ENCODE assay signal across 17 cellular contexts in genomic region chr22:30607939-30608338, GRCh38. TPM values are rescaled to one million over a fixed set of nuclear protein-coding genes. Genes with fewer than 3 reads are reported as not detected.
A peak's percentile ranks its signal among the peaks of the same experiment; 100 is the strongest.
DNase-seq lines count a peak whose midpoint lies in the region; ATAC-seq, FAIRE-seq and TF ChIP-seq lines count a peak whose summit lies in the region.
"Had no signal": no experiment of that assay in that cellular context is flagged by ENCODE, and none has a peak within 500 bp of the region (broad histone marks: within the 10 kb centered on the region; RNA-seq: fewer than 3 reads in every experiment).

No MANE protein-coding gene starts in this region.

- H3K4me3 ChIP-seq in H1 (ENCODE audit: extremely low read depth in 1 of 4, insufficient read depth in 2 of 4, low read depth in 3 of 4, low read length in 4 of 4) (peak overlapping the region in 3 of 4 experiments; percentile 8 to 73 (median 48); a peak in 5 of 8 replicates), neuron (ENCODE audit: low read length) (peak overlapping the region; percentile 68), BE2C (ENCODE audit: low read depth, low read length) (no peak overlapping the region)

- no peaks in the 10 kb centered on the region for H3K36me3 Mint-ChIP-seq in natural killer cell
- no peaks in the 10 kb centered on the region for H3K36me3 Mint-ChIP-seq in natural killer cell treated with Interleukin-12 subunit alpha and Interleukin-12 subunit beta and Interleukin-15 and Interleukin-18, amount 100 ng/mL, for 72 hours
- H3K36me3 Mint-ChIP-seq: naive B cell had no signal

- no peak for TF ChIP-seq EP300 in H1 (IDR thresholded peaks at IDR 0.05; ENCODE audit: borderline replicate concordance in 1 of 2, low read depth in 2 of 2, low read length in 2 of 2)

- H3K36me3 ChIP-seq in H1 (ENCODE audit: control insufficient read depth in 2 of 4, insufficient read depth in 4 of 4, low read length in 3 of 4), result peaks cover 8 to 26% (median 18%) of the 10 kb centered on the region in 4 experiments; a peak in 7 of 8 replicates
- peaks cover 20% of the 10 kb centered on the region for H3K36me3 ChIP-seq in neuron (ENCODE audit: insufficient read depth, low read length)
- no peaks in the 10 kb centered on the region for H3K36me3 ChIP-seq in BE2C

- no peak for ATAC-seq in natural killer cell
- no peak for ATAC-seq in natural killer cell treated with Interleukin-12 subunit alpha and Interleukin-12 subunit beta and Interleukin-15 and Interleukin-18, amount 100 ng/mL, for 72 hours

- intact Hi-C loops in natural killer cell (cut with micrococcal nuclease), result no loop called here

- H4K8ac ChIP-seq in H1 (ENCODE audit: extremely low read depth, insufficient read depth, low read length), result no peak overlapping the region

- H2BK120ac ChIP-seq in H1 (replicated peaks; ENCODE audit: low read depth, low read length), result peak overlapping the region; percentile 19

- peak overlapping the region; percentile 22 for H4K91ac ChIP-seq in H1 (replicated peaks; ENCODE audit: insufficient read length, low read length)

- H3K56ac ChIP-seq in H1 (replicated peaks; ENCODE audit: insufficient read length, low read depth, low read length), result no peak overlapping the region

- H4K20me1 ChIP-seq in H1 (replicated peaks in 1 of 2; ENCODE audit: control insufficient read depth in 1 of 2, insufficient read depth in 2 of 2, low read length in 2 of 2), result no peaks in the 10 kb centered on the region

- POLR2A ChIA-PET in H1 (lab: Charles Lee; ENCODE audit: partially characterized antibody), result interaction anchor here (0.9 to 3.5 kb wide), 9 partner anchors 10 to 184 kb away, joined by 3 to 16 read pairs (median 4); partner anchors contain the start of genes PES1 and SLC35E4

- H3K23me2 ChIP-seq in H1 (ENCODE audit: low read depth, low read length), result peaks cover 9% of the 10 kb centered on the region; the same call in 1 of the 2 replicates

- no peaks in the 10 kb centered on the region for H3K9me3 ChIP-seq in H1 (ENCODE audit: insufficient read depth in 2 of 2, low read depth in 1 of 2, low read length in 1 of 2)
- H3K9me3 ChIP-seq in neuron (ENCODE audit: low read length), result no peaks in the 10 kb centered on the region
- no peaks in the 10 kb centered on the region for H3K9me3 ChIP-seq in BE2C

- peaks cover 13 to 27% of the 10 kb centered on the region in 2 donors for H3K4me1 Mint-ChIP-seq in natural killer cell
- peaks cover 29 to 33% of the 10 kb centered on the region in 2 donors for H3K4me1 Mint-ChIP-seq in natural killer cell treated with Interleukin-12 subunit alpha and Interleukin-12 subunit beta and Interleukin-15 and Interleukin-18, amount 100 ng/mL, for 72 hours (ENCODE audit: low read depth in 2 of 2)

- H3K4me2 ChIP-seq in H1 (ENCODE audit: insufficient read depth in 1 of 2, low read depth in 2 of 2, low read length in 2 of 2), result peak overlapping the region; percentile 95 to 96

- peak overlapping the region; percentile 24; the same call in 1 of the 2 replicates for H3K27ac ChIP-seq in H1 (ENCODE audit: low read depth, low read length)

- TF ChIP-seq CTCF in natural killer cell (IDR thresholded peaks at IDR 0.05), result no peak
- TF ChIP-seq CTCF in H1 (IDR thresholded peaks at IDR 0.05; ENCODE audit: control extremely low read depth in 1 of 3, insufficient read depth in 1 of 3, low read depth in 1 of 3, low read length in 3 of 3), result no peak
- no peak for TF ChIP-seq CTCF in BE2C (IDR thresholded peaks at IDR 0.05; ENCODE audit: low read depth, low read length)

- TF ChIP-seq RAD21 in H1 (IDR thresholded peaks at IDR 0.05 in 1 of 2, conservative IDR thresholded peaks at IDR 0.05 in 1 of 2; ENCODE audit: low read depth in 2 of 2, low read length in 2 of 2), result no peak

- peak overlapping the region; percentile 8 for H3K4ac ChIP-seq in H1 (replicated peaks; ENCODE audit: insufficient read length, low read depth, low read length)

- no peak overlapping the region for H3K27ac Mint-ChIP-seq in natural killer cell
- H3K27ac Mint-ChIP-seq in natural killer cell treated with Interleukin-12 subunit alpha and Interleukin-12 subunit beta and Interleukin-15 and Interleukin-18, amount 100 ng/mL, for 72 hours, result no peak overlapping the region

- H2BK20ac ChIP-seq in H1 (ENCODE audit: low read length), result no peak overlapping the region

- CTCF ChIA-PET in H1 (lab: Charles Lee; ENCODE audit: partially characterized antibody), result interaction anchor here (0.5 to 7.0 kb wide), 14 partner anchors 10 to 274 kb away, joined by 3 to 52 read pairs (median 3); partner anchors contain the start of genes PES1 and SLC35E4

- H4K5ac ChIP-seq in H1 (ENCODE audit: insufficient read length, low read depth, low read length), result no peak overlapping the region

- H3K4me3 Mint-ChIP-seq in natural killer cell, result peak overlapping the region; percentile 17
- H3K4me3 Mint-ChIP-seq in natural killer cell treated with Interleukin-12 subunit alpha and Interleukin-12 subunit beta and Interleukin-15 and Interleukin-18, amount 100 ng/mL, for 72 hours, result no peak overlapping the region

- H3K27me3 Mint-ChIP-seq in natural killer cell (ENCODE audit: low read depth in 2 of 2), result peaks cover 0 to 7% of the 10 kb centered on the region in 2 donors
- peaks cover 0 to 10% of the 10 kb centered on the region in 2 donors for H3K27me3 Mint-ChIP-seq in natural killer cell treated with Interleukin-12 subunit alpha and Interleukin-12 subunit beta and Interleukin-15 and Interleukin-18, amount 100 ng/mL, for 72 hours

- 93% methylated on average over 7 of the region's 7 CpGs; no CpG with 5 or more reads in 1 of the 2 experiments for WGBS in H1 (ENCODE audit: extremely low coverage in 1 of 2, insufficient coverage in 1 of 2, insufficient read length in 1 of 2, insufficient replicate concordance in 2 of 2, low coverage in 1 of 2, low lambda C conversion rate in 2 of 2, missing lambda C conversion rate in 1 of 2), 2 experiments

- peak overlapping the region; percentile 89 for H3K18ac ChIP-seq in H1 (ENCODE audit: extremely low read depth, low read length)

- peaks cover 0 to 15% of the 10 kb centered on the region in 2 experiments; a peak in 2 of 4 replicates for H3K79me2 ChIP-seq in H1 (ENCODE audit: control insufficient read depth in 1 of 2, insufficient read depth in 2 of 2, low read length in 2 of 2)

- no peak for TF ChIP-seq POLR2A in H1 (IDR thresholded peaks at IDR 0.05; ENCODE audit: control extremely low read depth in 1 of 2, low read depth in 2 of 2, low read length in 2 of 2)

- no peak for FAIRE-seq in H1 (lab: Jason Lieb, UNC)
- FAIRE-seq: G401.6, HTR-8/SVneo had no signal

- H3K9ac ChIP-seq in H1 (replicated peaks in 1 of 4; ENCODE audit: extremely low read depth in 1 of 4, low read depth in 3 of 4, low read length in 3 of 4), result peak overlapping the region in 1 of 4 experiments; percentile 57; a peak in 1 of 7 replicates

- peak overlapping the region; percentile 97; the same call in 1 of the 2 replicates for H2BK5ac ChIP-seq in H1 (ENCODE audit: low read depth, low read length)

- H3K4me1 ChIP-seq in H1 (replicated peaks in 1 of 4; ENCODE audit: control insufficient read depth in 3 of 4, insufficient read depth in 4 of 4, low read length in 3 of 4) (peaks cover 3 to 31% (median 12%) of the 10 kb centered on the region in 4 experiments), neuron (ENCODE audit: insufficient read depth, low read length) (peaks cover 33% of the 10 kb centered on the region), BE2C (peaks cover 8% of the 10 kb centered on the region; the same call in 1 of the 2 replicates)

- no peak overlapping the region; the same call in 1 of the 2 replicates for H2AK5ac ChIP-seq in H1 (ENCODE audit: low read depth, low read length)

- no peak overlapping the region for H2AFZ ChIP-seq in H1 (ENCODE audit: low read length)
- H2AFZ ChIP-seq in neuron (ENCODE audit: low read depth, low read length), result no peak overlapping the region

- H3K9me3 Mint-ChIP-seq in natural killer cell, result no peaks in the 10 kb centered on the region
- no peaks in the 10 kb centered on the region for H3K9me3 Mint-ChIP-seq in natural killer cell treated with Interleukin-12 subunit alpha and Interleukin-12 subunit beta and Interleukin-15 and Interleukin-18, amount 100 ng/mL, for 72 hours
- H3K9me3 Mint-ChIP-seq: naive B cell had no signal

- no peak for DNase-seq in natural killer cell
- no peak for DNase-seq in natural killer cell treated with Interleukin-12 subunit alpha and Interleukin-12 subunit beta and Interleukin-15 and Interleukin-18, amount 100 ng/mL, for 72 hours (ENCODE audit: low spot score)
- no peak for DNase-seq in H1 (ENCODE audit: low read depth in 1 of 2, low spot score in 2 of 2)
- no peak for DNase-seq in DMS53 treated with DMSO at 0.1 percent for 48 hours (lab: John Stamatoyannopoulos, UW; ENCODE audit: unreplicated experiment)
- DNase-seq in activated CD4-positive, alpha-beta T cell treated with anti-CD3 and anti-CD28 coated beads for 1 hour, result no peak
- DNase-seq in BE2C, result no peak
- no peak for DNase-seq in NOMO-1 (lab: John Stamatoyannopoulos, UW; ENCODE audit: unreplicated experiment in 2 of 2)
- DNase-seq: activated naive CD4-positive, alpha-beta T cell treated with anti-CD3 and anti-CD28 coated beads, Interleukin-2, amount 50 U/mL, for 16 hours; dermis blood vessel endothelial cell; naive B cell; NCI-H2029 treated with DMSO at 0.1 percent for 48 hours; stimulated activated naive CD4-positive, alpha-beta T cell treated with Interleukin-2 at 50 U/mL for 16 hours had no signal

- no peak overlapping the region for H3K23ac ChIP-seq in H1 (ENCODE audit: insufficient read length)

- H3K27me3 ChIP-seq in H1 (replicated peaks in 1 of 4; ENCODE audit: control insufficient read depth in 3 of 4, extremely low read depth in 1 of 4, insufficient read depth in 3 of 4, low read length in 3 of 4) (no peaks in the 10 kb centered on the region), neuron (ENCODE audit: insufficient read depth, low read length) (no peaks in the 10 kb centered on the region), BE2C (no peaks in the 10 kb centered on the region)

- 0 out of 2 replicates have a peak, but pooled peaks cover 2% of the 10 kb centered on the region for H3K79me1 ChIP-seq in H1 (ENCODE audit: low read depth, low read length)

- H2BK15ac ChIP-seq in H1 (ENCODE audit: low read length), result no peak overlapping the region

- peak overlapping the region; percentile 97; the same call in 1 of the 2 replicates for H2BK12ac ChIP-seq in H1 (ENCODE audit: low read depth, low read length)

- H3K14ac ChIP-seq in H1 (ENCODE audit: insufficient read length), result no peak overlapping the region

RNA-seq across cellular contexts. Expression of gene TCN2, which starts 1.0 kb away (rescaled TPM):
- total RNA-seq in natural killer cell, result 1 to 10 TPM in 1 of 3 donors, under 1 TPM in 2; 0.42 to 1.2 (median 0.95) TPM
- under 1 TPM in 1 of 2 donors, not detected in 1; 0.19 TPM for total RNA-seq in natural killer cell treated with Interleukin-12 subunit alpha and Interleukin-12 subunit beta and Interleukin-15 and Interleukin-18, amount 100 ng/mL, for 72 hours
- 30.0 and 36.2 TPM in 2 replicates for total RNA-seq in H1 (2021; fragmentation: NEBNext Ultra II Directional; extraction: Animal tissue kit (Norgen Biotek cat#: 25700))
- 87.8 and 91.7 TPM in 2 replicates for polyA plus RNA-seq in H1 (2011; rRNA removed)
- polyA plus RNA-seq in H1 (2011; cell fraction: cytosol; rRNA removed), result 59.1 TPM
- polyA plus RNA-seq in H1 (2011; cell fraction: nucleus; rRNA removed), result 77.5 TPM
- 38.9 to 58.8 TPM (median 53.7 TPM) in 4 replicates for polyA plus RNA-seq in H1 (2012, experiment 1 of 2)
- 67.8 TPM for polyA plus RNA-seq in H1 (2012, experiment 2 of 2)
- polyA plus RNA-seq in H1 (2013, experiment 1 of 2), result 56.8 TPM
- polyA plus RNA-seq in H1 (2013, experiment 2 of 2), result 56.9 TPM
- polyA minus RNA-seq in H1 (2011; rRNA and poly(A)+ RNA removed), result 73.8 and 106 TPM in 2 replicates
- polyA minus RNA-seq in H1 (2011; cell fraction: cytosol; rRNA and poly(A)+ RNA removed), result 33.8 TPM
- 46.5 TPM for polyA minus RNA-seq in H1 (2011; cell fraction: nucleus; rRNA and poly(A)+ RNA removed)
- 2.5 TPM for polyA plus RNA-seq in BE2C (2012; ENCODE audit: insufficient read depth, insufficient read length, low read depth)

RNA-seq across cellular contexts. Expression of gene PES1, which starts 16.2 kb away (rescaled TPM):
- total RNA-seq in natural killer cell, result 10 to 100 TPM; 30.9 to 39.7 (median 34.9) TPM
- total RNA-seq in natural killer cell treated with Interleukin-12 subunit alpha and Interleukin-12 subunit beta and Interleukin-15 and Interleukin-18, amount 100 ng/mL, for 72 hours, result 100 to 1,000 TPM in 1 of 2 donors, 10 to 100 TPM in 1; 94.5 to 173 TPM
- 121 and 133 TPM in 2 replicates for total RNA-seq in H1 (2021; fragmentation: NEBNext Ultra II Directional; extraction: Animal tissue kit (Norgen Biotek cat#: 25700))
- 191 and 247 TPM in 2 replicates for polyA plus RNA-seq in H1 (2011; rRNA removed)
- 147 TPM for polyA plus RNA-seq in H1 (2011; cell fraction: cytosol; rRNA removed)
- polyA plus RNA-seq in H1 (2011; cell fraction: nucleus; rRNA removed), result 202 TPM
- polyA plus RNA-seq in H1 (2012, experiment 1 of 2), result 90.7 to 127 TPM (median 115 TPM) in 4 replicates
- 136 TPM for polyA plus RNA-seq in H1 (2012, experiment 2 of 2)
- 73.6 TPM for polyA plus RNA-seq in H1 (2013, experiment 1 of 2)
- 74.6 TPM for polyA plus RNA-seq in H1 (2013, experiment 2 of 2)
- 186 and 236 TPM in 2 replicates for polyA minus RNA-seq in H1 (2011; rRNA and poly(A)+ RNA removed)
- 73.2 TPM for polyA minus RNA-seq in H1 (2011; cell fraction: cytosol; rRNA and poly(A)+ RNA removed)
- 84.9 TPM for polyA minus RNA-seq in H1 (2011; cell fraction: nucleus; rRNA and poly(A)+ RNA removed)
- 446 TPM for polyA plus RNA-seq in BE2C (2012; ENCODE audit: insufficient read depth, insufficient read length, low read depth)

RNA-seq across cellular contexts. Expression of gene SLC35E4, which starts 27.6 kb away (rescaled TPM):
- 1 to 10 TPM; 2.9 to 5.8 (median 2.9) TPM for total RNA-seq in natural killer cell
- 1 to 10 TPM; 3.4 to 6.8 TPM for total RNA-seq in natural killer cell treated with Interleukin-12 subunit alpha and Interleukin-12 subunit beta and Interleukin-15 and Interleukin-18, amount 100 ng/mL, for 72 hours
- 5.1 TPM in 2 replicates for total RNA-seq in H1 (2021; fragmentation: NEBNext Ultra II Directional; extraction: Animal tissue kit (Norgen Biotek cat#: 25700))
- polyA plus RNA-seq in H1 (2011; rRNA removed), result 5.6 and 7.8 TPM in 2 replicates
- polyA plus RNA-seq in H1 (2011; cell fraction: cytosol; rRNA removed), result 4.9 TPM
- 5.3 TPM for polyA plus RNA-seq in H1 (2011; cell fraction: nucleus; rRNA removed)
- 3.1 to 5.1 TPM (median 3.9 TPM) in 4 replicates for polyA plus RNA-seq in H1 (2012, experiment 1 of 2)
- 5.2 TPM for polyA plus RNA-seq in H1 (2012, experiment 2 of 2)
- 6.0 TPM for polyA plus RNA-seq in H1 (2013, experiment 1 of 2)
- 6.0 TPM for polyA plus RNA-seq in H1 (2013, experiment 2 of 2)
- 2.8 and 3.0 TPM in 2 replicates for polyA minus RNA-seq in H1 (2011; rRNA and poly(A)+ RNA removed)
- 4.3 TPM for polyA minus RNA-seq in H1 (2011; cell fraction: cytosol; rRNA and poly(A)+ RNA removed)
- 5.8 TPM for polyA minus RNA-seq in H1 (2011; cell fraction: nucleus; rRNA and poly(A)+ RNA removed)
- 9.2 TPM for polyA plus RNA-seq in BE2C (2012; ENCODE audit: insufficient read depth, insufficient read length, low read depth)

RNA-seq across cellular contexts. Expression of gene GAL3ST1, which starts 33.5 kb away (rescaled TPM):
- total RNA-seq in natural killer cell, result not detected
- not detected for total RNA-seq in natural killer cell treated with Interleukin-12 subunit alpha and Interleukin-12 subunit beta and Interleukin-15 and Interleukin-18, amount 100 ng/mL, for 72 hours
- total RNA-seq in H1 (2021; fragmentation: NEBNext Ultra II Directional; extraction: Animal tissue kit (Norgen Biotek cat#: 25700)), result 10.5 and 11.0 TPM in 2 replicates
- polyA plus RNA-seq in H1 (2011; rRNA removed), result 32.1 and 32.5 TPM in 2 replicates
- polyA plus RNA-seq in H1 (2011; cell fraction: cytosol; rRNA removed), result 18.0 TPM
- 16.6 TPM for polyA plus RNA-seq in H1 (2011; cell fraction: nucleus; rRNA removed)
- polyA plus RNA-seq in H1 (2012, experiment 1 of 2), result 5.1 to 12.0 TPM (median 10.9 TPM) in 4 replicates
- 12.7 TPM for polyA plus RNA-seq in H1 (2012, experiment 2 of 2)
- polyA plus RNA-seq in H1 (2013, experiment 1 of 2), result 29.0 TPM
- polyA plus RNA-seq in H1 (2013, experiment 2 of 2), result 31.8 TPM
- polyA minus RNA-seq in H1 (2011; rRNA and poly(A)+ RNA removed), result 4.3 and 5.1 TPM in 2 replicates
- polyA minus RNA-seq in H1 (2011; cell fraction: cytosol; rRNA and poly(A)+ RNA removed), result 11.2 TPM
- 5.4 TPM for polyA minus RNA-seq in H1 (2011; cell fraction: nucleus; rRNA and poly(A)+ RNA removed)
- not detected for polyA plus RNA-seq in BE2C (2012; ENCODE audit: insufficient read depth, insufficient read length, low read depth)
- total RNA-seq: activated CD8-positive, alpha-beta memory T cell treated with anti-CD3 and anti-CD28 coated beads for 36 hours; T-helper 2 cell treated with Interferon-gamma antibody and Interleukin-4, amounts not matched to agents 100 ng/mL and 5 ng/mL, for 36 hours had no signal

RNA-seq across cellular contexts. Expression of gene DUSP18, which starts 59.7 kb away (rescaled TPM):
- 10 to 100 TPM; 10.2 to 12.8 (median 10.5) TPM for total RNA-seq in natural killer cell
- 1 to 10 TPM; 7.1 to 7.7 TPM for total RNA-seq in natural killer cell treated with Interleukin-12 subunit alpha and Interleukin-12 subunit beta and Interleukin-15 and Interleukin-18, amount 100 ng/mL, for 72 hours
- total RNA-seq in H1 (2021; fragmentation: NEBNext Ultra II Directional; extraction: Animal tissue kit (Norgen Biotek cat#: 25700)), result 2.6 and 3.6 TPM in 2 replicates
- 7.3 and 8.3 TPM in 2 replicates for polyA plus RNA-seq in H1 (2011; rRNA removed)
- polyA plus RNA-seq in H1 (2011; cell fraction: cytosol; rRNA removed), result 5.8 TPM
- polyA plus RNA-seq in H1 (2011; cell fraction: nucleus; rRNA removed), result 6.1 TPM
- 2.7 to 3.6 TPM (median 3.3 TPM) in 4 replicates for polyA plus RNA-seq in H1 (2012, experiment 1 of 2)
- 2.1 TPM for polyA plus RNA-seq in H1 (2012, experiment 2 of 2)
- 1.9 TPM for polyA plus RNA-seq in H1 (2013, experiment 1 of 2)
- 1.8 TPM for polyA plus RNA-seq in H1 (2013, experiment 2 of 2)
- 11.0 and 13.8 TPM in 2 replicates for polyA minus RNA-seq in H1 (2011; rRNA and poly(A)+ RNA removed)
- 5.0 TPM for polyA minus RNA-seq in H1 (2011; cell fraction: cytosol; rRNA and poly(A)+ RNA removed)
- 4.8 TPM for polyA minus RNA-seq in H1 (2011; cell fraction: nucleus; rRNA and poly(A)+ RNA removed)
- polyA plus RNA-seq in BE2C (2012; ENCODE audit: insufficient read depth, insufficient read length, low read depth), result 2.7 TPM

Comparison
In these comparisons a context has a peak if more than half of its experiments do, and no peak if none do; other contexts are left out.
1. RNA of gene TCN2, which starts 1.0 kb away (total RNA-seq): 30.0 to 36.2 TPM in H1; 0.42 to 1.2 TPM in natural killer cell and 0.19 TPM in natural killer cell treated with Interleukin-12 subunit alpha and Interleukin-12 subunit beta and Interleukin-15 and Interleukin-18, amount 100 ng/mL, for 72 hours; every median in the first group is over 10 times any median in the second.